1 cellular context compared by ENCODE assay signal in genomic region chr7:20240080-20240926, GRCh38.
TF ChIP-seq lines count a peak whose summit lies in the region.

No MANE protein-coding gene starts in this region.

TF ChIP-seq in GM12878, 131 proteins besides CTCF, POLR2A, EP300 and RAD21 (continued from another document and continues in another):
- TF ChIP-seq ETV6 (conservative IDR thresholded peaks at IDR 0.05 in 1 of 2, IDR thresholded peaks at IDR 0.05 in 1 of 2; ENCODE audit: borderline replicate concordance in 1 of 2, low read depth in 1 of 2) (peak in 1 of 2 experiments; percentile 65; a peak in 2 of 4 replicates), BHLHE40 (IDR thresholded peaks at IDR 0.05; ENCODE audit: borderline replicate concordance in 1 of 2, low read depth in 2 of 2, low read length in 1 of 2) (peak; percentile 75 to 83), REST (IDR thresholded peaks at IDR 0.05; ENCODE audit: low read depth, low read length) (no peak), ESRRA (IDR thresholded peaks at IDR 0.05; ENCODE audit: low read length) (0 out of 2 replicates have a peak, but pooled peaks have one; percentile 62), TAF1 (IDR thresholded peaks at IDR 0.05; ENCODE audit: borderline replicate concordance, low read depth, low read length) (no peak), JUND (IDR thresholded peaks at IDR 0.05; ENCODE audit: low read depth, low read length) (peak; percentile 69; the same call in 1 of the 2 replicates), ZBTB11 (CRISPR knock-in tag; IDR thresholded peaks at IDR 0.05) (no peak), KAT2A (conservative IDR thresholded peaks at IDR 0.05; ENCODE audit: control insufficient read depth, low read depth, low read length) (no peak), ATF2 (IDR thresholded peaks at IDR 0.05; ENCODE audit: low read length) (peak; percentile 88), SUZ12 (IDR thresholded peaks at IDR 0.05; ENCODE audit: unreplicated experiment) (no peak), BCLAF1 (IDR thresholded peaks at IDR 0.05) (no peak), NR2C2 (IDR thresholded peaks at IDR 0.05; ENCODE audit: borderline replicate concordance, control insufficient read depth, insufficient read length, low read depth) (no peak), MYB (IDR thresholded peaks at IDR 0.05; ENCODE audit: borderline replicate concordance, low read depth, low read length) (no peak), ZNF24 (IDR thresholded peaks at IDR 0.05) (peak; percentile 81), HDGF (IDR thresholded peaks at IDR 0.05) (no peak), ZNF207 (IDR thresholded peaks at IDR 0.05; ENCODE audit: borderline replicate concordance) (no peak), ZBTB33 (IDR thresholded peaks at IDR 0.05) (no peak), NFIC (IDR thresholded peaks at IDR 0.05; ENCODE audit: low read depth, low read length) (peak; percentile 86), IRF3 (IDR thresholded peaks at IDR 0.05) (no peak), MTA3 (IDR thresholded peaks at IDR 0.05; ENCODE audit: borderline replicate concordance, low read length) (peak; percentile 75; the same call in 1 of the 2 replicates), HDAC6 (IDR thresholded peaks at IDR 0.05; ENCODE audit: unreplicated experiment) (no peak), IRF5 (IDR thresholded peaks at IDR 0.05; ENCODE audit: borderline replicate concordance) (no peak), NBN (IDR thresholded peaks at IDR 0.05) (peak; percentile 72), GABPA (IDR thresholded peaks at IDR 0.05; ENCODE audit: low read depth) (0 out of 2 replicates have a peak, but pooled peaks have one; percentile 34), EED (IDR thresholded peaks at IDR 0.05; ENCODE audit: low read depth) (peak; percentile 86), PML (IDR thresholded peaks at IDR 0.05; ENCODE audit: low read length) (peak; percentile 43; the same call in 1 of the 2 replicates), ELK1 (IDR thresholded peaks at IDR 0.05; ENCODE audit: low read depth, low read length) (no peak), NR2F1 (conservative IDR thresholded peaks at IDR 0.05) (peak; percentile 73), PBX3 (IDR thresholded peaks at IDR 0.05; ENCODE audit: insufficient replicate concordance, low read depth, low read length) (no peak), TCF3 (IDR thresholded peaks at IDR 0.05; ENCODE audit: borderline replicate concordance, insufficient read depth, low read depth, low read length) (peak; percentile 61; the same call in 1 of the 2 replicates), ASH2L (IDR thresholded peaks at IDR 0.05; ENCODE audit: borderline replicate concordance, low read depth) (no peak), ZNF384 (IDR thresholded peaks at IDR 0.05; ENCODE audit: borderline replicate concordance, low read depth, low read length) (no peak), ZNF274 (IDR thresholded peaks at IDR 0.05; ENCODE audit: insufficient read depth, insufficient read length) (no peak), GATAD2B (conservative IDR thresholded peaks at IDR 0.05; ENCODE audit: low read depth) (peak; percentile 72), POU2F2 (IDR thresholded peaks at IDR 0.05; ENCODE audit: borderline replicate concordance, low read depth, low read length) (peak; percentile 91; the same call in 2 of the 3 replicates), SPI1 (IDR thresholded peaks at IDR 0.05; ENCODE audit: borderline replicate concordance, insufficient read depth, low read depth, low read length) (no peak), SMC3 (IDR thresholded peaks at IDR 0.05; ENCODE audit: borderline replicate concordance, low read length) (no peak; the same call in 1 of the 2 replicates), CBX5 (IDR thresholded peaks at IDR 0.05; ENCODE audit: low read depth) (no peak), HDAC2 (IDR thresholded peaks at IDR 0.05) (no peak), E2F4 (IDR thresholded peaks at IDR 0.05; ENCODE audit: low read depth, low read length) (no peak), CHD1 (IDR thresholded peaks at IDR 0.05; ENCODE audit: low read depth, low read length) (no peak)
